Comparison of ENCODE assay signal across 9 cellular contexts in the genomic region with DNA sequence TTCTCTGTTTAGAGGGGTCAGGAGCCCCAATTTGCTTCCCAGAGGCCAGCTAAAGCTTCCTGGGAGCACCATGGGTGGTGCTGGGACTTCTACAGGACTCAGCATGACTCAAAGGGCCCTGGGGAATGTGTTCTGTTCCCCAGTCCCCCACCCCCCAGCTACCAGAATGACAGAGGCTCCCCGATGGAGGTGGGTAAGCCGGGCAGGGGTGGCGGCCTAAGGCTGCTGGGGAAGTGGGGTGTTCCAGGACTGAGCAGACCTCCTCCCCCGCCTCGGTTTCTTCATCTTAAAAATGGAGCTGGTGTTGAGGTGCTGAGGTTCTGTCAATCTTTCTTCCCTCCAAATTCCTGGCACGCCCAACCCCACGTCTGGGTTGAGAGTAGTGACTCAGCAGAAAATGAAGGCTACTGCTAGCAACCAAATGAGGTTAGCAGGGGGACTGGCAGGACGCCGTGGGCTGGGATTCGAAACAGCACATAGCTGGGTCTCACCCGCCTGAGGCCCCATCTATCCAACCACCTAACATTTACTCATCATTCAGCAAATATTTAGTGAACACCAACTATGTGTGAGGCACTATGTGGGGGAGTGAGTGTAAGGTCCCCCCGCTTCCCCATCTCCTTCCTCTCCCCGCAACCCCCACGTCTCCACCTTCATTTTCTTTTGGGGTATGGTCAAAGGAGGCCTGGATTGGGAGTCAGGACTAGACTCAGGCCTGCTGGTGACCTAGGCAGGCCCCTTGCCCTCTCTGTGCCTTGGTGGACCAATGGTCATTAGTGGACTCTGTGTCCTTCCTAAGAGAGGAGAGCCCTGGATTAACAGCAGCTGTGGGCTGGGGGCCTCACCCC. TPM values are rescaled to one million over a fixed set of nuclear protein-coding genes. Genes with fewer than 3 reads are reported as not detected.
DNase-seq lines count a peak whose midpoint lies in the region; ATAC-seq and TF ChIP-seq lines count a peak whose summit lies in the region.
"Had no signal": no experiment of that assay in that cellular context is flagged by ENCODE, and none has a peak within 500 bp of the region (broad histone marks: within the 10 kb centered on the region; RNA-seq: fewer than 3 reads in every experiment).

No MANE protein-coding gene starts in this region.

- H3K27ac ChIP-seq in C4-2B = peak overlapping the region; percentile 25; the same call in 1 of the 2 replicates
- peak overlapping the region; percentile 9; the same call in 1 of the 2 replicates for H3K27ac ChIP-seq in HUES6 (ENCODE audit: low read depth, low read length)
- H3K27ac ChIP-seq in mammary epithelial cell (ENCODE audit: insufficient read depth, low read depth, low read length) = no peak overlapping the region
- H3K27ac ChIP-seq in liver (ENCODE audit: low read depth in 1 of 2, low read length in 2 of 2) = peak overlapping the region; percentile 66 to 91
- peak overlapping the region; percentile 42 for H3K27ac ChIP-seq in upper lobe of right lung

- dilution Hi-C loops in mammary epithelial cell (cut with HindIII; ENCODE audit: low sequenced_read_pairs) = no loop called here

- H3K36me3 ChIP-seq in HUES6 (ENCODE audit: control insufficient read depth, insufficient read depth, low read length) (no peaks in the 10 kb centered on the region), mammary epithelial cell (ENCODE audit: insufficient read depth, low read length) (no peaks in the 10 kb centered on the region), liver (ENCODE audit: control insufficient read depth in 4 of 4, insufficient read depth in 3 of 4, low read depth in 1 of 4, low read length in 3 of 4) (no peaks in the 10 kb centered on the region), upper lobe of right lung (no peaks in the 10 kb centered on the region)

- H3K4me2 ChIP-seq in mammary epithelial cell (ENCODE audit: insufficient read depth, low read depth, low read length) = no peak overlapping the region

- H3K27me3 ChIP-seq in HUES6 (ENCODE audit: control insufficient read depth, insufficient read depth, low read length) = no peaks in the 10 kb centered on the region
- H3K27me3 ChIP-seq in mammary epithelial cell (ENCODE audit: insufficient read depth, low read length) = no peaks in the 10 kb centered on the region
- no peaks in the 10 kb centered on the region for H3K27me3 ChIP-seq in liver (ENCODE audit: control insufficient read depth in 4 of 4, insufficient read depth in 4 of 4, low read length in 3 of 4)
- no peaks in the 10 kb centered on the region for H3K27me3 ChIP-seq in upper lobe of right lung

- no peak for TF ChIP-seq RAD21 in liver (IDR thresholded peaks at IDR 0.05)

- H3K4me1 ChIP-seq in HUES6 (ENCODE audit: control insufficient read depth, insufficient read depth, low read length) = peaks cover 41% of the 10 kb centered on the region
- H3K4me1 ChIP-seq in mammary epithelial cell (ENCODE audit: insufficient read depth, low read length) = peaks cover 30% of the 10 kb centered on the region
- H3K4me1 ChIP-seq in liver (ENCODE audit: control insufficient read depth in 4 of 4, insufficient read depth in 4 of 4, low read length in 3 of 4) = peaks cover 5 to 28% (median 16%) of the 10 kb centered on the region in 4 donors
- peaks cover 12% of the 10 kb centered on the region for H3K4me1 ChIP-seq in upper lobe of right lung

- in situ Hi-C loops in mammary epithelial cell (cut with MboI; ENCODE audit: low sequenced_read_pairs in 2 of 2) = no loop called here

- no peaks in the 10 kb centered on the region for H4K20me1 ChIP-seq in mammary epithelial cell (ENCODE audit: insufficient read depth, low read length)

- intact Hi-C loops in mammary epithelial cell (cut with micrococcal nuclease) = no loop called here
- intact Hi-C loops in upper lobe of right lung (cut with DNase I) = no loop called here

- peak; percentile 53 for DNase-seq in mammary epithelial cell
- DNase-seq in upper lobe of right lung = no peak
- DNase-seq in AML-193 (lab: John Stamatoyannopoulos, UW) = no peak
- no peak for DNase-seq in DMS79 treated with DMSO at 0.1 percent for 48 hours (lab: John Stamatoyannopoulos, UW)
- DNase-seq: naive B cell had no signal

- H3K4me3 ChIP-seq in HUES6 (ENCODE audit: low read depth, low read length) (no peak overlapping the region), mammary epithelial cell (replicated peaks in 1 of 3; ENCODE audit: insufficient read depth in 1 of 3, low read depth in 2 of 3, low read length in 3 of 3) (no peak overlapping the region), liver (ENCODE audit: low read depth in 1 of 3, low read length in 3 of 3) (no peak overlapping the region), upper lobe of right lung (no peak overlapping the region)

- WGBS in mammary epithelial cell (ENCODE audit: low coverage, missing lambda C conversion rate) = 80% methylated on average over 5 of the region's 14 CpGs
- 71% methylated on average over 14 of the region's 14 CpGs for WGBS in liver

- no peaks in the 10 kb centered on the region for H3K79me2 ChIP-seq in mammary epithelial cell (ENCODE audit: insufficient read depth, low read length)

- no TSS peak for BruUV-seq in mammary epithelial cell (replicated peaks; lab: Mats Ljungman, UMichigan)

- TF ChIP-seq CTCF in C4-2B (conservative IDR thresholded peaks at IDR 0.05) (no peak), mammary epithelial cell (conservative IDR thresholded peaks at IDR 0.05 in 1 of 2, IDR thresholded peaks at IDR 0.05 in 1 of 2; ENCODE audit: extremely low read depth in 1 of 2, insufficient read depth in 1 of 2, low read depth in 1 of 2, low read length in 2 of 2) (no peak), liver (IDR thresholded peaks at IDR 0.05; ENCODE audit: low read depth, low read length, missing input control) (no peak), upper lobe of right lung (IDR thresholded peaks at IDR 0.05) (no peak)

- ATAC-seq in upper lobe of right lung (peak; percentile 34), HG02642 (IDR thresholded peaks at IDR 0.05; ENCODE audit: poor library complexity, unreplicated experiment) (no peak)

- CTCF ChIA-PET in mammary epithelial cell (lab: Charles Lee; ENCODE audit: low non-redundant PET) = no interaction called here

- H3K9me3 ChIP-seq in HUES6 (ENCODE audit: control insufficient read depth, insufficient read depth, low read depth, low read length) = peaks cover 18% of the 10 kb centered on the region; the same call in 1 of the 2 replicates
- H3K9me3 ChIP-seq in mammary epithelial cell (replicated peaks; ENCODE audit: insufficient read depth, low read length) = no peaks in the 10 kb centered on the region
- peaks cover 0 to 6% (median under 1%) of the 10 kb centered on the region in 4 donors for H3K9me3 ChIP-seq in liver (ENCODE audit: control insufficient read depth in 4 of 4, low read length in 3 of 4)
- no peaks in the 10 kb centered on the region for H3K9me3 ChIP-seq in upper lobe of right lung

- peak overlapping the region; percentile 67 for H3K9ac ChIP-seq in HUES6 (ENCODE audit: low read length)
- H3K9ac ChIP-seq in mammary epithelial cell (ENCODE audit: insufficient read depth, low read length) = no peak overlapping the region
- H3K9ac ChIP-seq in liver (ENCODE audit: low read depth in 1 of 2, low read length in 2 of 2) = no peak overlapping the region

- peak overlapping the region; percentile 60 for H2AFZ ChIP-seq in mammary epithelial cell (ENCODE audit: low read depth, low read length)

TF ChIP-seq in liver, 16 proteins besides CTCF, POLR2A, EP300 and RAD21:
- TF ChIP-seq YY1 (IDR thresholded peaks at IDR 0.05) (peak; percentile 66), HNF4A (conservative IDR thresholded peaks at IDR 0.05) (no peak)

RNA-seq across cellular contexts. Expression of a gene that starts 50.2 kb away (rescaled TPM):
- total RNA-seq in mammary epithelial cell (not detected), liver (under 1 TPM in 1 of 2 donors, not detected in 1; 0.23 TPM), upper lobe of right lung (not detected)
- polyA plus RNA-seq in mammary epithelial cell (not detected), liver (not detected)
- polyA minus RNA-seq in mammary epithelial cell = not detected

RNA-seq across cellular contexts. Expression of a gene that starts 55.3 kb away (rescaled TPM):
- total RNA-seq in mammary epithelial cell = 10 to 100 TPM; 15.0 to 44.6 TPM
- 59.9 TPM for polyA plus RNA-seq in mammary epithelial cell
- 49.3 TPM for polyA minus RNA-seq in mammary epithelial cell
- 10 to 100 TPM; 13.1 to 17.7 TPM for total RNA-seq in liver
- polyA plus RNA-seq in liver = 10 to 100 TPM; 34.8 to 42.5 TPM
- 25.6 TPM for total RNA-seq in upper lobe of right lung
